In the genomic region with DNA sequence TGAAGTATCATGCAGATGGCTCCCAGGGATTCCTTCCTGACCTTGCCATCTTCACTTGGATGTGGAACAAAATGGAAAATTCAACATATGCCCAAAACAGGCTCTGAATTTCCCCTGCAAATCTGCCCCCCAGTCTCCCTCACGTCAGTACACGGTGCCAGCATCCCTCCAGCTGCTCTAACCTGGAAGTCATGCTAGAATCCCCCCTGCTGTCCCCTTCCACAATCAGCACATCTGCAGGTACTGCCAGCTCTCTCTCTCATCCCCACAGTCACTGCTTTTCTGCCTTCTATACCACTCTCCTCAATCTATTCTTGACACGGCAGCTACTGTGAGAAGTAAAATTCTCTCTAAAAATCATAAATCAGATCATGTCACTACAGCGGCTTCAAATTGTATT, we compare ENCODE assay signal across 12 cellular contexts. TPM values are rescaled to one million over a fixed set of nuclear protein-coding genes. Genes with fewer than 3 reads are reported as not detected.
DNase-seq lines count a peak whose midpoint lies in the region; ATAC-seq lines count a peak whose summit lies in the region.
"Had no signal": no experiment of that assay in that cellular context is flagged by ENCODE, and none has a peak within 500 bp of the region (broad histone marks: within the 10 kb centered on the region; RNA-seq: fewer than 3 reads in every experiment).

No MANE protein-coding gene starts in this region.

- peak overlapping the region; percentile 4 for H3K27ac Mint-ChIP-seq in activated T-cell treated with anti-CD3 and anti-CD28 coated beads, Interleukin-2, amount 50 U/mL, for 72 hours
- H3K27ac Mint-ChIP-seq in activated naive CD8-positive, alpha-beta T cell treated with anti-CD3 and anti-CD28 coated beads for 36 hours: peak overlapping the region; percentile 80
- peak overlapping the region; percentile 70 for H3K27ac Mint-ChIP-seq in stimulated activated naive B cell treated with anti-CD40 and anti-IgM and Interleukin-4, amounts not matched to agents 10 μg/mL and 1 μg/mL and 100 μg/mL, for 72 hours
- H3K27ac Mint-ChIP-seq: endodermal cell had no signal

- peaks cover 61% of the 10 kb centered on the region for H3K4me1 Mint-ChIP-seq in activated T-cell treated with anti-CD3 and anti-CD28 coated beads, Interleukin-2, amount 50 U/mL, for 72 hours (ENCODE audit: low read depth)
- peaks cover 44% of the 10 kb centered on the region for H3K4me1 Mint-ChIP-seq in activated naive CD8-positive, alpha-beta T cell treated with anti-CD3 and anti-CD28 coated beads for 36 hours
- peaks cover 58 to 85% of the 10 kb centered on the region in 2 donors for H3K4me1 Mint-ChIP-seq in stimulated activated naive B cell treated with anti-CD40 and anti-IgM and Interleukin-4, amounts not matched to agents 10 μg/mL and 1 μg/mL and 100 μg/mL, for 72 hours

- DNase-seq in activated T-cell treated with anti-CD3 and anti-CD28 coated beads, Interleukin-2, amount 50 U/mL, for 72 hours: no peak
- DNase-seq in activated T-cell treated with anti-CD3 and anti-CD28 coated beads for 4 hours (no peak), NCI-H1436 treated with DMSO at 0.1 percent for 48 hours (lab: John Stamatoyannopoulos, UW) (no peak)
- no peak for DNase-seq in activated naive CD8-positive, alpha-beta T cell treated with anti-CD3 and anti-CD28 coated beads for 36 hours
- DNase-seq in stimulated activated naive B cell treated with anti-CD40 and anti-IgM and Interleukin-4, amounts not matched to agents 10 μg/mL and 1 μg/mL and 100 μg/mL, for 72 hours: no peak

- H3K4me3 Mint-ChIP-seq in activated T-cell treated with anti-CD3 and anti-CD28 coated beads, Interleukin-2, amount 50 U/mL, for 72 hours: peak overlapping the region; percentile 73 to 78
- H3K4me3 Mint-ChIP-seq in activated naive CD8-positive, alpha-beta T cell treated with anti-CD3 and anti-CD28 coated beads for 36 hours: peak overlapping the region; percentile 38
- H3K4me3 Mint-ChIP-seq in stimulated activated naive B cell treated with anti-CD40 and anti-IgM and Interleukin-4, amounts not matched to agents 10 μg/mL and 1 μg/mL and 100 μg/mL, for 72 hours: peak overlapping the region; percentile 37 to 63
- H3K4me3 Mint-ChIP-seq: endodermal cell had no signal

- H3K36me3 Mint-ChIP-seq in activated T-cell treated with anti-CD3 and anti-CD28 coated beads, Interleukin-2, amount 50 U/mL, for 72 hours (ENCODE audit: insufficient read depth in 2 of 2): peaks cover 2 to 4% of the 10 kb centered on the region in 2 donors
- peaks cover 37% of the 10 kb centered on the region for H3K36me3 Mint-ChIP-seq in activated naive CD8-positive, alpha-beta T cell treated with anti-CD3 and anti-CD28 coated beads for 36 hours
- peaks cover 52 to 68% of the 10 kb centered on the region in 2 donors for H3K36me3 Mint-ChIP-seq in stimulated activated naive B cell treated with anti-CD40 and anti-IgM and Interleukin-4, amounts not matched to agents 10 μg/mL and 1 μg/mL and 100 μg/mL, for 72 hours

- no peaks in the 10 kb centered on the region for H3K27me3 Mint-ChIP-seq in activated T-cell treated with anti-CD3 and anti-CD28 coated beads, Interleukin-2, amount 50 U/mL, for 72 hours (ENCODE audit: low read depth)
- peaks cover 4% of the 10 kb centered on the region for H3K27me3 Mint-ChIP-seq in activated naive CD8-positive, alpha-beta T cell treated with anti-CD3 and anti-CD28 coated beads for 36 hours
- no peaks in the 10 kb centered on the region for H3K27me3 Mint-ChIP-seq in stimulated activated naive B cell treated with anti-CD40 and anti-IgM and Interleukin-4, amounts not matched to agents 10 μg/mL and 1 μg/mL and 100 μg/mL, for 72 hours

- ATAC-seq in activated T-cell treated with anti-CD3 and anti-CD28 coated beads, Interleukin-2, amount 50 U/mL, for 72 hours (replicated peaks in 1 of 2): no peak
- ATAC-seq in stimulated activated naive B cell treated with anti-CD40 and anti-IgM and Interleukin-4, amounts not matched to agents 10 μg/mL and 1 μg/mL and 100 μg/mL, for 72 hours (replicated peaks): no peak
- ATAC-seq in HG02885 (IDR thresholded peaks at IDR 0.05; ENCODE audit: poor library complexity, unreplicated experiment): no peak

- H3K9me3 Mint-ChIP-seq in activated T-cell treated with anti-CD3 and anti-CD28 coated beads, Interleukin-2, amount 50 U/mL, for 72 hours: no peaks in the 10 kb centered on the region
- no peaks in the 10 kb centered on the region for H3K9me3 Mint-ChIP-seq in activated naive CD8-positive, alpha-beta T cell treated with anti-CD3 and anti-CD28 coated beads for 36 hours
- peaks cover 6 to 11% of the 10 kb centered on the region in 2 donors for H3K9me3 Mint-ChIP-seq in stimulated activated naive B cell treated with anti-CD40 and anti-IgM and Interleukin-4, amounts not matched to agents 10 μg/mL and 1 μg/mL and 100 μg/mL, for 72 hours
- H3K9me3 Mint-ChIP-seq: endodermal cell had no signal

RNA-seq across cellular contexts. Expression of a gene that starts 21.6 kb away (rescaled TPM):
- 10 to 100 TPM; 12.6 to 13.0 TPM for total RNA-seq in activated T-cell treated with anti-CD3 and anti-CD28 coated beads, Interleukin-2, amount 50 U/mL, for 72 hours
- 10 to 100 TPM; 19.0 to 19.9 TPM for total RNA-seq in activated naive CD8-positive, alpha-beta T cell treated with anti-CD3 and anti-CD28 coated beads for 36 hours

RNA-seq across cellular contexts. Expression of a gene that starts 23.1 kb away (rescaled TPM):
- total RNA-seq in activated T-cell treated with anti-CD3 and anti-CD28 coated beads, Interleukin-2, amount 50 U/mL, for 72 hours: under 1 TPM in 1 of 2 donors, not detected in 1; 0.26 TPM
- not detected for total RNA-seq in activated naive CD8-positive, alpha-beta T cell treated with anti-CD3 and anti-CD28 coated beads for 36 hours
- total RNA-seq: aorta, endodermal cell, heart right ventricle, lower lobe of right lung, pulmonary artery endothelial cell, tibial nerve had no signal

RNA-seq across cellular contexts. Expression of a gene that starts 45.6 kb away (rescaled TPM):
- total RNA-seq in activated T-cell treated with anti-CD3 and anti-CD28 coated beads, Interleukin-2, amount 50 U/mL, for 72 hours: 100 to 1,000 TPM; 102 to 104 TPM
- 10 to 100 TPM; 32.0 to 34.2 TPM for total RNA-seq in activated naive CD8-positive, alpha-beta T cell treated with anti-CD3 and anti-CD28 coated beads for 36 hours
- total RNA-seq: endodermal cell, pulmonary artery endothelial cell had no signal

RNA-seq across cellular contexts. Expression of a gene that starts 55.0 kb away (rescaled TPM):
- 1 to 10 TPM; 1.9 to 4.6 TPM for total RNA-seq in activated T-cell treated with anti-CD3 and anti-CD28 coated beads, Interleukin-2, amount 50 U/mL, for 72 hours
- total RNA-seq in activated naive CD8-positive, alpha-beta T cell treated with anti-CD3 and anti-CD28 coated beads for 36 hours: 1 to 10 TPM; 1.3 to 2.1 TPM

Comparison
In these comparisons a context has a peak if more than half of its experiments do, and no peak if none do; other contexts are left out.
1. H3K27ac Mint-ChIP-seq: peak in every context shown above with its lines; median percentile 80 in activated naive CD8-positive, alpha-beta T cell treated with anti-CD3 and anti-CD28 coated beads for 36 hours; 70 in stimulated activated naive B cell treated with anti-CD40 and anti-IgM and Interleukin-4, amounts not matched to agents 10 μg/mL and 1 μg/mL and 100 μg/mL, for 72 hours; 4 in activated T-cell treated with anti-CD3 and anti-CD28 coated beads, Interleukin-2, amount 50 U/mL, for 72 hours.